Comparison of ENCODE assay signal across 18 cellular contexts in genomic region chr16:12876778-12877177, GRCh38. TPM values are rescaled to one million over a fixed set of nuclear protein-coding genes. Genes with fewer than 3 reads are reported as not detected.
"Had no signal": no experiment of that assay in that cellular context is flagged by ENCODE, and none has a peak within 500 bp of the region (broad histone marks: within the 10 kb centered on the region; RNA-seq: fewer than 3 reads in every experiment).

No MANE protein-coding gene starts in this region.

- H3K4me2 ChIP-seq: hepatocyte had no signal

- H3K27ac ChIP-seq: hepatocyte, left lung, right atrium auricular region, transverse colon had no signal

- H3K36me3 Mint-ChIP-seq: activated naive CD8-positive, alpha-beta T cell had no signal

- H3K4me3 ChIP-seq: hepatocyte, left lung, mucosa of descending colon, right atrium auricular region, transverse colon had no signal

- ATAC-seq: esophagus mucosa; left lung; mucosa of descending colon; naive thymus-derived CD4-positive, alpha-beta T cell had no signal

- H3K27me3 ChIP-seq: hepatocyte, right atrium auricular region, transverse colon had no signal

- H3K36me3 ChIP-seq: left lung, right atrium auricular region, transverse colon had no signal

- H3K4me3 Mint-ChIP-seq: activated CD4-positive, alpha-beta T cell treated with anti-CD3 and anti-CD28 coated beads, Interleukin-2, amount 10 ng/mL, durations not matched to agents 7 days and 5 days; activated naive CD8-positive, alpha-beta T cell; memory B cell; naive thymus-derived CD4-positive, alpha-beta T cell had no signal

- H3K4me1 ChIP-seq: left lung, right atrium auricular region, transverse colon had no signal

- H3K4me1 Mint-ChIP-seq: activated CD4-positive, alpha-beta T cell treated with anti-CD3 and anti-CD28 coated beads, Interleukin-2, amount 10 ng/mL, durations not matched to agents 7 days and 5 days had no signal

- DNase-seq: activated CD4-positive, alpha-beta T cell treated with anti-CD3 and anti-CD28 coated beads, Interleukin-2, amount 10 ng/mL, durations not matched to agents 7 days and 5 days; activated CD8-positive, alpha-beta memory T cell treated with anti-CD3 and anti-CD28 coated beads for 24 hours; activated gamma-delta T cell treated with Interleukin-2 at 50 U/mL for 16 hours; amniotic stem cell; left lung; mucosa of descending colon; naive thymus-derived CD4-positive, alpha-beta T cell; small intestine; stimulated activated CD4-positive, alpha-beta T cell treated with anti-CD3 and anti-CD28 coated beads, Interleukin-4, amount 100 ng/mL, for 24 hours; stimulated activated naive CD4-positive, alpha-beta T cell treated with Interleukin-2 at 50 U/mL for 16 hours; substantia nigra; transverse colon had no signal

- H3K27ac Mint-ChIP-seq: activated CD4-positive, alpha-beta T cell treated with anti-CD3 and anti-CD28 coated beads, Interleukin-2, amount 10 ng/mL, durations not matched to agents 7 days and 5 days; activated naive CD8-positive, alpha-beta T cell; memory B cell; naive thymus-derived CD4-positive, alpha-beta T cell; progenitor cell of endocrine pancreas had no signal

- H3K79me2 ChIP-seq: hepatocyte had no signal

- H2AFZ ChIP-seq: hepatocyte had no signal

- H3K9me3 ChIP-seq: left lung, mucosa of descending colon, right atrium auricular region, transverse colon had no signal

RNA-seq across cellular contexts. Expression of gene SHISA9, which starts 24.6 kb away (rescaled TPM):
- polyA plus RNA-seq: naive thymus-derived CD4-positive, alpha-beta T cell had no signal
